Comparison of ENCODE assay signal across 21 cellular contexts in genomic region chr11:623349-623869, GRCh38. TPM values are rescaled to one million over a fixed set of nuclear protein-coding genes. Genes with fewer than 3 reads are reported as not detected.
"Had no signal": no experiment of that assay in that cellular context is flagged by ENCODE, and none has a peak within 500 bp of the region (broad histone marks: within the 10 kb centered on the region; RNA-seq: fewer than 3 reads in every experiment).

No MANE protein-coding gene starts in this region.

- H3K27ac ChIP-seq: dorsolateral prefrontal cortex, thoracic aorta, upper lobe of right lung had no signal

- H3K27me3 Mint-ChIP-seq: brain had no signal

- H3K27ac Mint-ChIP-seq: activated CD4-positive, alpha-beta memory T cell treated with anti-CD3 and anti-CD28 coated beads, Interleukin-2, amount 10 ng/mL, durations not matched to agents 7 days and 5 days; activated CD4-positive, alpha-beta T cell treated with anti-CD3 and anti-CD28 coated beads for 36 hours; activated naive CD8-positive, alpha-beta T cell treated with anti-CD3 and anti-CD28 coated beads for 36 hours; brain; natural killer cell; progenitor cell of endocrine pancreas; T-cell; WTC11 had no signal

- H3K9me3 ChIP-seq: thoracic aorta, upper lobe of right lung had no signal

- H3K9me3 Mint-ChIP-seq: activated CD4-positive, alpha-beta memory T cell treated with anti-CD3 and anti-CD28 coated beads, Interleukin-2, amount 10 ng/mL, durations not matched to agents 7 days and 5 days; activated naive CD8-positive, alpha-beta T cell treated with anti-CD3 and anti-CD28 coated beads for 36 hours; natural killer cell; T-cell; WTC11 had no signal

- H3K36me3 Mint-ChIP-seq: natural killer cell, T-cell, WTC11 had no signal

- H3K4me1 ChIP-seq: upper lobe of right lung had no signal

- H3K36me3 ChIP-seq: thoracic aorta, upper lobe of right lung had no signal

- H3K4me3 Mint-ChIP-seq: activated CD4-positive, alpha-beta memory T cell treated with anti-CD3 and anti-CD28 coated beads, Interleukin-2, amount 10 ng/mL, durations not matched to agents 7 days and 5 days; activated CD4-positive, alpha-beta T cell treated with anti-CD3 and anti-CD28 coated beads for 36 hours; activated naive CD8-positive, alpha-beta T cell treated with anti-CD3 and anti-CD28 coated beads for 36 hours; brain; natural killer cell; T-cell; WTC11 had no signal

- H3K4me3 ChIP-seq: dorsolateral prefrontal cortex, lung, thoracic aorta, upper lobe of right lung had no signal

- ATAC-seq: activated CD4-positive, alpha-beta T cell treated with anti-CD3 and anti-CD28 coated beads for 36 hours; natural killer cell; T-cell; upper lobe of right lung; WTC11 had no signal

- DNase-seq: activated CD4-positive, alpha-beta memory T cell treated with anti-CD3 and anti-CD28 coated beads, Interleukin-2, amount 10 ng/mL, durations not matched to agents 7 days and 5 days; activated CD4-positive, alpha-beta T cell treated with anti-CD3 and anti-CD28 coated beads for 36 hours; activated gamma-delta T cell; activated naive CD8-positive, alpha-beta T cell treated with anti-CD3 and anti-CD28 coated beads for 36 hours; amniotic stem cell; caudate nucleus; dorsolateral prefrontal cortex; natural killer cell; occipital lobe; stimulated activated CD4-positive, alpha-beta T cell treated with anti-CD3 and anti-CD28 coated beads, Interleukin-15, amount 100 ng/mL, for 24 hours; stimulated activated CD4-positive, alpha-beta T cell treated with anti-CD3 and anti-CD28 coated beads, Interleukin-2, amount 100 ng/mL, for 48 hours; T-cell; upper lobe of right lung had no signal

RNA-seq across cellular contexts. Expression of gene CDHR5, which starts 1.3 kb away (rescaled TPM):
- total RNA-seq: activated CD4-positive, alpha-beta memory T cell treated with anti-CD3 and anti-CD28 coated beads, Interleukin-2, amount 10 ng/mL, durations not matched to agents 7 days and 5 days; activated CD4-positive, alpha-beta T cell treated with anti-CD3 and anti-CD28 coated beads for 36 hours; activated naive CD8-positive, alpha-beta T cell treated with anti-CD3 and anti-CD28 coated beads for 36 hours; dorsolateral prefrontal cortex; frontal cortex; lung; natural killer cell; occipital lobe; thoracic aorta; upper lobe of right lung had no signal
- polyA plus RNA-seq: keratinocyte had no signal

RNA-seq across cellular contexts. Expression of gene SCT, which starts 3.6 kb away (rescaled TPM):
- total RNA-seq: activated CD4-positive, alpha-beta memory T cell treated with anti-CD3 and anti-CD28 coated beads, Interleukin-2, amount 10 ng/mL, durations not matched to agents 7 days and 5 days; activated CD4-positive, alpha-beta T cell treated with anti-CD3 and anti-CD28 coated beads for 36 hours; activated naive CD8-positive, alpha-beta T cell treated with anti-CD3 and anti-CD28 coated beads for 36 hours; frontal cortex; lung; natural killer cell; occipital lobe; T-cell; thoracic aorta; upper lobe of right lung had no signal
- polyA plus RNA-seq: esophagus, keratinocyte, lung had no signal

RNA-seq across cellular contexts. Expression of gene DRD4, which starts 13.7 kb away (rescaled TPM):
- total RNA-seq: frontal cortex had no signal
- polyA plus RNA-seq: keratinocyte had no signal
